Comparison of ENCODE assay signal across 8 cellular contexts in the genomic region with DNA sequence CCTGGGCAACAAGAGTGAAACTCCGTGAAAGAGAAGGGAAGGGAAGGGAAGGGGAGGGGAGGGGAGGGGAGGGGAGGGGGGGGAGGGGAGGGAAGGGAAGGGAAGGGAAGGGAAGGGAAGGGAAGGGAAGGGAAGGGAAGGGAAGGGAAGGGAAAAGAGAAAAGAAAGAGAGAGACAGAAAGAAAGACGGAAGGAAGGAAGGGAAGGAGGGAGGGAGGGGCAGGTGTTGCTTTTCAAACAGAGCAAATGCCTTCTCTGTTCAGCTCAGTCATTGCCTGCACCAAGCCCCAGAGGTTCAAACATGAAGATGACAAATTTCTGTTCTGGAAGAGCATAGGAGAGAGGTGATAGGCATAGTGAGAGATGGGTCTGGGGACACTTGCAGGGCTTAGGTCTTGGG.
"Had no signal": no experiment of that assay in that cellular context is flagged by ENCODE, and none has a peak within 500 bp of the region (broad histone marks: within the 10 kb centered on the region; RNA-seq: fewer than 3 reads in every experiment).

No MANE protein-coding gene starts in this region.

- FAIRE-seq: G401.6, GM12878, GM12891, GM12892, GM18507, GM19239 had no signal

- ATAC-seq: GM12878 had no signal

- H3K4me3 ChIP-seq: GM12878 had no signal

- DNase-seq: GDM1, GF-D8 had no signal
